Comparison of ENCODE assay signal across 1 cellular context in genomic region chr6:13987400-13987865, GRCh38.
TF ChIP-seq lines count a peak whose summit lies in the region.

No MANE protein-coding gene starts in this region.

TF ChIP-seq in K562, 482 proteins besides CTCF, POLR2A, EP300 and RAD21 (continued from another document and continues in another):
- TF ChIP-seq ZNF444 (CRISPR knock-in tag; IDR thresholded peaks at IDR 0.05) (no peak), CLOCK (CRISPR knock-in tag; IDR thresholded peaks at IDR 0.05; ENCODE audit: borderline replicate concordance) (no peak), TRIM24 (IDR thresholded peaks at IDR 0.05) (peak; percentile 58 to 82; a peak in 3 of 4 replicates), ZNF707 (CRISPR knock-in tag; conservative IDR thresholded peaks at IDR 0.05) (no peak), ZNF507 (tag; conservative IDR thresholded peaks at IDR 0.05) (no peak), HOMEZ (CRISPR knock-in tag; IDR thresholded peaks at IDR 0.05) (no peak), ZNF609 (CRISPR knock-in tag; IDR thresholded peaks at IDR 0.05; ENCODE audit: borderline replicate concordance) (no peak; the same call in 1 of the 2 replicates), CBFA2T3 (IDR thresholded peaks at IDR 0.05) (peak; percentile 97), HDAC2 (IDR thresholded peaks at IDR 0.05) (peak; percentile 97), MLLT1 (IDR thresholded peaks at IDR 0.05) (peak in 1 of 2 experiments; percentile 38; a peak in 1 of 4 replicates), MGA (IDR thresholded peaks at IDR 0.05) (peak; percentile 69), HBP1 (CRISPR knock-in tag; IDR thresholded peaks at IDR 0.05) (no peak), ZNF140 (CRISPR knock-in tag; IDR thresholded peaks at IDR 0.05) (no peak), JUND (IDR thresholded peaks at IDR 0.05; ENCODE audit: borderline replicate concordance, low read depth, low read length) (peak; percentile 72; the same call in 1 of the 2 replicates), JUND (tag; IDR thresholded peaks at IDR 0.05; ENCODE audit: borderline replicate concordance, low read depth, low read length) (peak; percentile 79; the same call in 2 of the 3 replicates), STAG1 (CRISPR knock-in tag; IDR thresholded peaks at IDR 0.05; ENCODE audit: borderline replicate concordance) (no peak), TARDBP (IDR thresholded peaks at IDR 0.05) (no peak), ZFX (CRISPR knock-in tag; IDR thresholded peaks at IDR 0.05) (no peak), ZNF57 (CRISPR knock-in tag; IDR thresholded peaks at IDR 0.05) (no peak), FOXP4 (CRISPR knock-in tag; IDR thresholded peaks at IDR 0.05; ENCODE audit: borderline replicate concordance) (no peak), ZNF239 (CRISPR knock-in tag; IDR thresholded peaks at IDR 0.05) (no peak), KLF6 (CRISPR knock-in tag; IDR thresholded peaks at IDR 0.05; ENCODE audit: borderline replicate concordance) (no peak), MAX (CRISPR knock-in tag; IDR thresholded peaks at IDR 0.05) (no peak), ZBED1 (IDR thresholded peaks at IDR 0.05) (no peak), TEAD2 (tag; IDR thresholded peaks at IDR 0.05) (no peak), ZNF408 (CRISPR knock-in tag; IDR thresholded peaks at IDR 0.05; ENCODE audit: low read depth) (no peak)
